ENCODE assay signal across 35 cellular contexts in genomic region chrX:76153221-76153620, GRCh38.
"Had no signal": no experiment of that assay in that cellular context is flagged by ENCODE, and none has a peak within 500 bp of the region (broad histone marks: within the 10 kb centered on the region; RNA-seq: fewer than 3 reads in every experiment).

No MANE protein-coding gene starts in this region.

- DNase-seq: Karpas-422, Kasumi-1, MG63, MM.1S, MV-4-11, NCI-H1048, NCI-H1092, NCI-H1092 treated with DMSO at 0.1 percent for 48 hours, NCI-H1105, NCI-H1105 treated with DMSO at 0.1 percent for 48 hours, NCI-H1417, NCI-H1417 treated with DMSO at 0.1 percent for 48 hours, NCI-H1436, NCI-H1436 treated with DMSO at 0.1 percent for 48 hours, NCI-H146, NCI-H1694, NCI-H1694 treated with DMSO at 0.1 percent for 48 hours, NCI-H187, NCI-H187 treated with DMSO at 0.1 percent for 48 hours, NCI-H1930, NCI-H2029, NCI-H2029 treated with DMSO at 0.1 percent for 48 hours, NCI-H2081, NCI-H2081 treated with DMSO at 0.1 percent for 48 hours, NCI-H2107, NCI-H2171, NCI-H2171 treated with DMSO at 0.1 percent for 48 hours, NCI-H2227 treated with DMSO at 0.1 percent for 48 hours, NCI-H226, NCI-H345, NCI-H446, NCI-H446 treated with DMSO at 0.1 percent for 48 hours, NCI-H510A, NCI-H510A treated with DMSO at 0.1 percent for 48 hours, NCI-H524 had no signal

- H3K36me3 ChIP-seq: MG63 had no signal

- H3K4me3 ChIP-seq: MG63 had no signal

- H3K9me3 ChIP-seq: MG63 had no signal

- H3K27me3 ChIP-seq: MG63 had no signal
